Comparison of ENCODE assay signal across 17 cellular contexts in the genomic region with DNA sequence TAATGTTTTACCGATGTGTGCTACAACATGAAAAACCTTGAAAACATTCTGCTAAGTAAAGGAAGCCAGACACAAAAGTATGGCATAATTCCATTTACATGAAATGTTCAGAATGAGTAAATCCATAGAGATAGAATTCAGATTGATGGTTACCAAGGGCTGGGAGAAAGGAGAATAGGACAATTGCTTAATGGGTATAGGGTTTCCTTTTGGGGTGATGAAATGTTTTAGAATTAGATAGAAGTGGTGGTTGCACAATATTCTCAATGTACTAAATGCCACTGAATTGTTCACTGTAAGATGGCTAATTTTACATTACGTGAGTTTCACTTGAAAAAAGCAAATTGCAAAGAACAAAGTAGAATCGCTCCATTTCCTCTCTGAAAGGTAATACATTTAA.
"Had no signal": no experiment of that assay in that cellular context is flagged by ENCODE, and none has a peak within 500 bp of the region (broad histone marks: within the 10 kb centered on the region; RNA-seq: fewer than 3 reads in every experiment).

No MANE protein-coding gene starts in this region.

- ATAC-seq: left lobe of liver, right cardiac atrium, upper lobe of right lung had no signal

- H3K4me1 Mint-ChIP-seq: activated naive CD4-positive, alpha-beta T cell treated with anti-CD3 and anti-CD28 coated beads, Interleukin-2, amount 10 ng/mL, durations not matched to agents 7 days and 5 days had no signal

- DNase-seq: activated CD4-positive, alpha-beta memory T cell treated with anti-CD3 and anti-CD28 coated beads for 36 hours; activated CD4-positive, CD25-positive, alpha-beta regulatory T cell treated with anti-CD3 and anti-CD28 coated beads, Interleukin-2, amount 50 U/mL, for 72 hours; activated naive CD4-positive, alpha-beta T cell treated with anti-CD3 and anti-CD28 coated beads, Interleukin-2, amount 10 ng/mL, durations not matched to agents 7 days and 5 days; activated T-cell treated with anti-CD3 and anti-CD28 coated beads, Interleukin-2, amount 50 U/mL, for 24 hours; adrenal gland; caudate nucleus; colonic mucosa; right cardiac atrium; stomach; T-helper 1 cell; T1000; testis; upper lobe of right lung had no signal

- H3K9me3 Mint-ChIP-seq: activated CD4-positive, alpha-beta memory T cell treated with anti-CD3 and anti-CD28 coated beads for 36 hours; activated T-cell treated with anti-CD3 and anti-CD28 coated beads, Interleukin-2, amount 50 U/mL, for 24 hours; neural crest cell had no signal

- H3K4me3 Mint-ChIP-seq: activated CD4-positive, alpha-beta memory T cell treated with anti-CD3 and anti-CD28 coated beads for 36 hours; activated naive CD4-positive, alpha-beta T cell treated with anti-CD3 and anti-CD28 coated beads, Interleukin-2, amount 10 ng/mL, durations not matched to agents 7 days and 5 days; activated T-cell treated with anti-CD3 and anti-CD28 coated beads, Interleukin-2, amount 50 U/mL, for 24 hours; neural crest cell had no signal

- H3K27ac Mint-ChIP-seq: activated CD4-positive, alpha-beta memory T cell treated with anti-CD3 and anti-CD28 coated beads for 36 hours; activated naive CD4-positive, alpha-beta T cell treated with anti-CD3 and anti-CD28 coated beads, Interleukin-2, amount 10 ng/mL, durations not matched to agents 7 days and 5 days; activated T-cell treated with anti-CD3 and anti-CD28 coated beads, Interleukin-2, amount 50 U/mL, for 24 hours had no signal

- H3K36me3 Mint-ChIP-seq: activated CD4-positive, alpha-beta memory T cell treated with anti-CD3 and anti-CD28 coated beads for 36 hours; activated naive CD4-positive, alpha-beta T cell treated with anti-CD3 and anti-CD28 coated beads, Interleukin-2, amount 10 ng/mL, durations not matched to agents 7 days and 5 days had no signal

- H3K4me3 ChIP-seq: adrenal gland, colonic mucosa, esophagus muscularis mucosa, prostate gland, stomach, testis, upper lobe of right lung had no signal
